In the genomic region with DNA sequence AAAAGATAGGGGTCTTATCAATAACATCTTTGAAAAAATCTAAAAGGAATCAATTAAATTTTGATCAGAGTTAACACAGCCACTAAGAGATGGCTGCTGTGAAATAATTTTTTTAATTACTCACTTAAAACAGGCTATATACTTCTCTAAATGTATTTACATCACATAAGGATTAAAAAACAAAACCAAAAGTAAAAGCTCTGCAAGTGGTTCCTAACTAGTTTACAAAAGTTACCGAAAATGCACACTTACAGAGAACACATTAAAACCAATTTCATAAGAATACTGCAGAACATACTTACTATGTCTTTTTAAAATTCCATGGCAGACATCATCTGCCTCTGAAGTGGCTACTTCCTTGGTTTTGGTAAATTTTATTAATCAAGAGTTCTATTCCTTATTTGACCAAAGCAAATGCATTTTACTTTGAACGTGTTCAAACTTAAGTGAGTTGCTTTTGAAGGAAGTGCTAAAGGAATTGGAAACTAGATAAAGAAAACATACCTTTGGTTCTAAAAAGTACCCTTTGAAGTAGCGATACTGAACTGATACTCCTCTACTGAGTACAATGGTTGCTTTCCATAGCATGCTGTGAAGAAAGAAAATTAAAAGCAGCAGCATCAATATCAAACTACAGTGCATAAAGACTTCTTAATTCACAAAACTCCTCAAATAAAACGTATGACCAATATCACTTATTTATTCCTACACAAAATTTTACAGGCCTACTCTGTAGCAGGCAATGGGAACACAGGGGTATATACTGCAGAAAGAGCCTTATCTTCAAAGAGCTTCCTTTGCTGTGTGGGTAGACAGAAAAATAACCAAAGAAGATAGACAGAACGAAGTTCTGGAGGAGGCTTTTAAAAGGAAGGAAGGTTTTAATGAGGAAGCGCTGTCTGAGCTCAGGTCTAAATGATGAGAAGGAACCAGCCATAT, we compare ENCODE assay signal across 14 cellular contexts. TPM values are rescaled to one million over a fixed set of nuclear protein-coding genes. Genes with fewer than 3 reads are reported as not detected.
DNase-seq lines count a peak whose midpoint lies in the region; ATAC-seq and TF ChIP-seq lines count a peak whose summit lies in the region.
"Had no signal": no experiment of that assay in that cellular context is flagged by ENCODE, and none has a peak within 500 bp of the region (broad histone marks: within the 10 kb centered on the region; RNA-seq: fewer than 3 reads in every experiment).

No MANE protein-coding gene starts in this region.

- H3K36me3 ChIP-seq in SJCRH30, result peaks cover 54% of the 10 kb centered on the region

- no peaks in the 10 kb centered on the region for H3K27me3 ChIP-seq in SJCRH30
- H3K27me3 ChIP-seq: thyroid gland had no signal

- peak overlapping the region; percentile 52 for H3K4me3 ChIP-seq in GM12865 (ENCODE audit: low read depth, low read length)
- H3K4me3 ChIP-seq in SJCRH30, result no peak overlapping the region
- H3K4me3 ChIP-seq: thyroid gland had no signal

- H3K4me1 ChIP-seq in SJCRH30, result no peaks in the 10 kb centered on the region; the same call in 1 of the 2 replicates

- POLR2A ChIA-PET in naive thymus-derived CD8-positive, alpha-beta T cell (lab: Charles Lee), result interaction anchor here (0.6 to 2.2 kb wide), 6 partner anchors 11 to 192 kb away, joined by 3 to 12 read pairs (median 5); partner anchors contain the start of gene SHLD1

- peak overlapping the region; percentile 61 for H3K4me3 Mint-ChIP-seq in activated T-helper 2 cell treated with anti-CD3 and anti-CD28 coated beads, Interferon-gamma antibody, Interleukin-2, Interleukin-4, amounts not matched to agents 10 μg/mL and 5 μg/mL and 100 μg/mL, durations not matched to agents 14 hours and 24 hours and 36 hours (ENCODE audit: low read depth)
- H3K4me3 Mint-ChIP-seq in naive thymus-derived CD8-positive, alpha-beta T cell, result peak overlapping the region; percentile 33 to 80 (median 70)

- peak overlapping the region; percentile 87 for H3K27ac Mint-ChIP-seq in activated T-helper 2 cell treated with anti-CD3 and anti-CD28 coated beads, Interferon-gamma antibody, Interleukin-2, Interleukin-4, amounts not matched to agents 10 μg/mL and 5 μg/mL and 100 μg/mL, durations not matched to agents 14 hours and 24 hours and 36 hours
- H3K27ac Mint-ChIP-seq in naive thymus-derived CD8-positive, alpha-beta T cell, result peak overlapping the region; percentile 22 to 93 (median 90)

- peak; percentile 1 for ATAC-seq in HG02885 (IDR thresholded peaks at IDR 0.05; ENCODE audit: poor library complexity, unreplicated experiment)
- peak; percentile 78 to 80 for ATAC-seq in naive thymus-derived CD8-positive, alpha-beta T cell
- no peak for ATAC-seq in HG03521 (IDR thresholded peaks at IDR 0.05; ENCODE audit: unreplicated experiment)
- no peak for ATAC-seq in HG03175 (IDR thresholded peaks at IDR 0.05; ENCODE audit: unreplicated experiment)

- H3K4me1 Mint-ChIP-seq in activated T-helper 2 cell treated with anti-CD3 and anti-CD28 coated beads, Interferon-gamma antibody, Interleukin-2, Interleukin-4, amounts not matched to agents 10 μg/mL and 5 μg/mL and 100 μg/mL, durations not matched to agents 14 hours and 24 hours and 36 hours (ENCODE audit: low read depth), result peaks cover 67% of the 10 kb centered on the region
- H3K4me1 Mint-ChIP-seq in naive thymus-derived CD8-positive, alpha-beta T cell, result peaks cover 20 to 69% (median 55%) of the 10 kb centered on the region in 4 donors

- TF ChIP-seq CTCF in GM12865 (IDR thresholded peaks at IDR 0.05; ENCODE audit: insufficient read depth, low read depth, low read length, missing control alignments), result no peak

- H3K27me3 Mint-ChIP-seq in activated T-helper 2 cell treated with anti-CD3 and anti-CD28 coated beads, Interferon-gamma antibody, Interleukin-2, Interleukin-4, amounts not matched to agents 10 μg/mL and 5 μg/mL and 100 μg/mL, durations not matched to agents 14 hours and 24 hours and 36 hours (ENCODE audit: low read depth), result no peaks in the 10 kb centered on the region
- no peaks in the 10 kb centered on the region for H3K27me3 Mint-ChIP-seq in naive thymus-derived CD8-positive, alpha-beta T cell

- no peaks in the 10 kb centered on the region for H3K9me3 Mint-ChIP-seq in activated T-helper 2 cell treated with anti-CD3 and anti-CD28 coated beads, Interferon-gamma antibody, Interleukin-2, Interleukin-4, amounts not matched to agents 10 μg/mL and 5 μg/mL and 100 μg/mL, durations not matched to agents 14 hours and 24 hours and 36 hours
- no peaks in the 10 kb centered on the region for H3K9me3 Mint-ChIP-seq in naive thymus-derived CD8-positive, alpha-beta T cell

- intact Hi-C loops in activated T-helper 2 cell treated with anti-CD3 and anti-CD28 coated beads, Interferon-gamma antibody, Interleukin-2, Interleukin-4, amounts not matched to agents 10 μg/mL and 5 μg/mL and 100 μg/mL, durations not matched to agents 14 hours and 24 hours and 36 hours (cut with micrococcal nuclease), result loop anchor here (1.0 to 5.0 kb wide), 3 partner anchors 15 to 79 kb away; no protein-coding TSS in a partner anchor

- H3K9me3 ChIP-seq in SJCRH30 (replicated peaks), result no peaks in the 10 kb centered on the region
- H3K9me3 ChIP-seq: thyroid gland had no signal

- DNase-seq in GM12865 (ENCODE audit: low read depth) (peak; percentile 48), SJCRH30 (no peak), LoVo (ENCODE audit: low spot score) (no peak)
- DNase-seq in activated T-helper 2 cell treated with anti-CD3 and anti-CD28 coated beads, Interferon-gamma antibody, Interleukin-2, Interleukin-4, amounts not matched to agents 10 μg/mL and 5 μg/mL and 100 μg/mL, durations not matched to agents 14 hours and 24 hours and 36 hours (ENCODE audit: low spot score), result no peak
- DNase-seq in naive thymus-derived CD8-positive, alpha-beta T cell, result peak in 1 of 10 donors; percentile 37
- DNase-seq: NCI-H187 treated with DMSO at 0.1 percent for 48 hours; NCI-H82; SIG-M5; stimulated activated CD4-positive, alpha-beta T cell treated with anti-CD3 and anti-CD28 coated beads, Interleukin-12 subunit alpha, Interleukin-12 subunit beta, amount 100 ng/mL, for 4 hours; thyroid gland had no signal

- peaks cover 74% of the 10 kb centered on the region for H3K36me3 Mint-ChIP-seq in activated T-helper 2 cell treated with anti-CD3 and anti-CD28 coated beads, Interferon-gamma antibody, Interleukin-2, Interleukin-4, amounts not matched to agents 10 μg/mL and 5 μg/mL and 100 μg/mL, durations not matched to agents 14 hours and 24 hours and 36 hours (ENCODE audit: low read depth)
- H3K36me3 Mint-ChIP-seq in naive thymus-derived CD8-positive, alpha-beta T cell, result peaks cover 5 to 70% (median 27%) of the 10 kb centered on the region in 3 donors

- no peak overlapping the region for H3K27ac ChIP-seq in SJCRH30
- H3K27ac ChIP-seq: epithelial cell of prostate, thyroid gland had no signal

RNA-seq across cellular contexts. Expression of gene GPCPD1, which starts 17.7 kb away (rescaled TPM):
- total RNA-seq in activated T-helper 2 cell treated with anti-CD3 and anti-CD28 coated beads, Interferon-gamma antibody, Interleukin-2, Interleukin-4, amounts not matched to agents 10 μg/mL and 5 μg/mL and 100 μg/mL, durations not matched to agents 14 hours and 24 hours and 36 hours, result 35.9 and 36.0 TPM in 2 replicates
- total RNA-seq in naive thymus-derived CD8-positive, alpha-beta T cell, result 10 to 100 TPM; 70.9 to 72.5 TPM
- polyA plus RNA-seq in naive thymus-derived CD8-positive, alpha-beta T cell, result 10 to 100 TPM; 19.1 to 26.5 (median 25.9) TPM
- 15.5 and 19.7 TPM in 2 replicates for total RNA-seq in SJCRH30 (2014; rRNA removed; shearing (Covaris generic))

Comparison
In these comparisons a context has a peak if more than half of its experiments do, and no peak if none do; other contexts are left out.
1. ATAC-seq: peak in HG02885 (single experiment) and naive thymus-derived CD8-positive, alpha-beta T cell (2 of 2); none in HG03521 (single experiment) and HG03175 (single experiment).